Comparison of ENCODE assay signal across 8 cellular contexts in the genomic region with DNA sequence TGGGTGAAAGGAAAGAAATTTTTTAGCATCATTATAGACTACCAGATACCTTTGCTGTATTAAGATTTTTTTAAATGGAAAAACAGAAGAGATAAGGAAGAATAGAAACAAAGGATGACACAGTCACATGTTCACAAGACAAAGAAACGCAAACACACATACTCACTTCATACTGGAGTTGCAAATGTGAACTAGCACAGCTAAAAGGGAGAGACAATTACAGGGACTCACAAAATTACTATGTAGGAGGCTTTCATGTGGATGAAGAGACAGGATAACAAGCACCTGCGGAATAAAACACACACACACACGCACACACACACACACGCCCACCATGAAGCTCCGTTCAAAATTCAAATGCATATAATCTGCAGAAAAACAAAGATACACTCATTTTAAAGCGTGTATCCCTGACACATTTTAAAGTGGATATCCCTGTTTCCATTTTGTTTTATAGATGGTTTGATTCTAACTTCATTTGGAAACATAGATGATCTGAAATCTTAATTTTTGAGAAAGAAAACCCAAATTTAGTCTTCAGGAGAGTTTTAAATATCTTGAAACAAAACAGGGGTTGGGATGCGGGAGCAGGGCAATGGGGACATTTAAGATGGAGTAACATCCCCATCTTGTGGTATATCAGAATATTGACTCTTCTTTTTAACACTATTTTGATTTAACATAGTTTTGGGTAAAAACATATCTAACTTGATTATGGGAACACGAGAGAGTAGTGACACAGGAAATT. TPM values are rescaled to one million over a fixed set of nuclear protein-coding genes. Genes with fewer than 3 reads are reported as not detected.
DNase-seq lines count a peak whose midpoint lies in the region; TF ChIP-seq lines count a peak whose summit lies in the region.

No MANE protein-coding gene starts in this region.

- H3K27ac Mint-ChIP-seq in brain, result peak overlapping the region in 3 of 5 experiments; percentile 58 to 71 (median 61)
- no peak overlapping the region for H3K27ac Mint-ChIP-seq in immature natural killer cell

- no peaks in the 10 kb centered on the region for H3K36me3 ChIP-seq in HEK293 (ENCODE audit: control insufficient read depth in 2 of 2, insufficient read depth in 1 of 2, low read length in 2 of 2)

- H3K36me3 Mint-ChIP-seq in brain, result no peaks in the 10 kb centered on the region
- no peaks in the 10 kb centered on the region for H3K36me3 Mint-ChIP-seq in immature natural killer cell

- POLR2A ChIA-PET in HEK293 (lab: Yijun Ruan, JAX), result interaction anchor here (1.4 kb wide), 1 partner anchor 37 kb away, joined by 3 read pairs; the partner anchor contains the start of genes CCDC82 and JRKL

- CTCF ChIA-PET in HEK293 (lab: Yijun Ruan, JAX), result interaction anchor here (0.6 to 1.9 kb wide), 20 partner anchors 8 to 1803 kb away, joined by 3 to 9 read pairs (median 3); no protein-coding TSS in a partner anchor

- H3K9me3 Mint-ChIP-seq in brain (peaks cover 0 to 7% (median 2%) of the 10 kb centered on the region in 5 experiments), immature natural killer cell (no peaks in the 10 kb centered on the region)

- H3K27ac ChIP-seq in HEK293 (ENCODE audit: extremely low read depth, low read depth, low read length), result no peak overlapping the region

- peaks cover 10% of the 10 kb centered on the region for H3K27me3 Mint-ChIP-seq in brain
- H3K27me3 Mint-ChIP-seq in immature natural killer cell (ENCODE audit: low read depth in 3 of 3), result peaks cover 5 to 17% (median 5%) of the 10 kb centered on the region in 3 donors

- H3K4me1 ChIP-seq in HEK293 (ENCODE audit: control insufficient read depth, insufficient read depth, low read length), result no peaks in the 10 kb centered on the region

- peak overlapping the region; percentile 11 to 73 (median 55) for H3K4me3 Mint-ChIP-seq in brain
- no peak overlapping the region for H3K4me3 Mint-ChIP-seq in immature natural killer cell

- no peak overlapping the region for H3K4me3 ChIP-seq in HEK293 (ENCODE audit: low read depth, low read length)

- DNase-seq in GM03348 (ENCODE audit: low spot score) (peak; percentile 65), NCI-H2171 treated with DMSO at 0.1 percent for 48 hours (lab: John Stamatoyannopoulos, UW) (peak; percentile 60), immature natural killer cell (peak; percentile 25 to 40 (median 34)), superior temporal gyrus (ENCODE audit: extremely low spot score) (peak; percentile 76), ureter (ENCODE audit: low spot score) (no peak)
- no peak for DNase-seq in activated CD8-positive, alpha-beta memory T cell treated with anti-CD3 and anti-CD28 coated beads for 24 hours

- H3K4me1 Mint-ChIP-seq in brain, result peaks cover 20% of the 10 kb centered on the region
- no peaks in the 10 kb centered on the region for H3K4me1 Mint-ChIP-seq in immature natural killer cell

- TF ChIP-seq CTCF in HEK293 (tag by site-specific recombination; IDR thresholded peaks at IDR 0.05) (no peak), brain (conservative IDR thresholded peaks at IDR 0.05) (peak; percentile 76 to 82)

- no peaks in the 10 kb centered on the region for H3K9me3 ChIP-seq in HEK293 (ENCODE audit: control insufficient read depth, insufficient read depth, low read depth, low read length)

TF ChIP-seq in HEK293, 187 proteins besides CTCF, POLR2A, EP300 and RAD21:
- TF ChIP-seq ZNF660 (tag by site-specific recombination; IDR thresholded peaks at IDR 0.05) (0 out of 2 replicates have a peak, but pooled peaks have one; percentile 21), EGR2 (tag by site-specific recombination; IDR thresholded peaks at IDR 0.05; ENCODE audit: low read depth) (peak; percentile 68; the same call in 1 of the 2 replicates), ZBTB7A (tag by site-specific recombination; IDR thresholded peaks at IDR 0.05; ENCODE audit: low read depth) (no peak), ZSCAN4 (tag by site-specific recombination; IDR thresholded peaks at IDR 0.05) (peak; percentile 47; the same call in 1 of the 2 replicates), ZFHX2 (tag by site-specific recombination; conservative IDR thresholded peaks at IDR 0.05) (peak; percentile 71), ZNF521 (tag by site-specific recombination; IDR thresholded peaks at IDR 0.05) (no peak), ZNF510 (tag by site-specific recombination; IDR thresholded peaks at IDR 0.05; ENCODE audit: insufficient replicate concordance) (no peak), ZNF791 (tag by site-specific recombination; IDR thresholded peaks at IDR 0.05) (no peak), ZNF654 (tag by site-specific recombination; IDR thresholded peaks at IDR 0.05; ENCODE audit: low read depth) (peak; percentile 73)

RNA-seq across cellular contexts. Expression of gene JRKL, which starts 36.7 kb away (rescaled TPM):
- polyA plus RNA-seq in brain (ENCODE audit: insufficient read depth, low read depth, low replicate concordance) (3.6 TPM), immature natural killer cell (1 to 10 TPM in 2 of 3 donors, not detected in 1; 1.2 to 2.7 TPM)
- 12.2 TPM for total RNA-seq in ureter

RNA-seq across cellular contexts. Expression of gene CCDC82, which starts 36.8 kb away (rescaled TPM):
- 5.1 TPM for polyA plus RNA-seq in brain (ENCODE audit: insufficient read depth, low read depth, low replicate concordance)
- 10 to 100 TPM; 11.4 to 30.7 (median 20.9) TPM for polyA plus RNA-seq in immature natural killer cell
- total RNA-seq in ureter, result 31.8 TPM

Comparison
In these comparisons a context has a peak if more than half of its experiments do, and no peak if none do; other contexts are left out.
1. DNase-seq: peak in GM03348 (single experiment), NCI-H2171 treated with DMSO at 0.1 percent for 48 hours (single experiment), immature natural killer cell (3 of 3) and superior temporal gyrus (single experiment); none in activated CD8-positive, alpha-beta memory T cell treated with anti-CD3 and anti-CD28 coated beads for 24 hours (single experiment) and ureter (single experiment).
2. H3K27ac Mint-ChIP-seq: peak in brain (3 of 5); none in immature natural killer cell (0 of 6).
3. H3K4me3 Mint-ChIP-seq: peak in brain (5 of 5); none in immature natural killer cell (0 of 5).